ENCODE assay signal across 8 cellular contexts in genomic region chr9:82088591-82088990, GRCh38.
"Had no signal": no experiment of that assay in that cellular context is flagged by ENCODE, and none has a peak within 500 bp of the region (broad histone marks: within the 10 kb centered on the region; RNA-seq: fewer than 3 reads in every experiment).

No MANE protein-coding gene starts in this region.

- H3K4me1 ChIP-seq: HAP-1 had no signal

- H3K27ac ChIP-seq: GM23248 had no signal

- H3K36me3 ChIP-seq: HAP-1 had no signal

- H3K4me3 ChIP-seq: GM23248, GM23338, HAP-1 had no signal

- DNase-seq: GM23248, GOT3, H7, H9, HCEC 1CT, HFFc6 had no signal

- H3K9me3 ChIP-seq: HAP-1 had no signal
